In genomic region chr14:80150301-80150700, GRCh38 we compare ENCODE assay signal across 18 cellular contexts.
DNase-seq lines count a peak whose midpoint lies in the region; ATAC-seq and TF ChIP-seq lines count a peak whose summit lies in the region.
"Had no signal": no experiment of that assay in that cellular context is flagged by ENCODE, and none has a peak within 500 bp of the region (broad histone marks: within the 10 kb centered on the region; RNA-seq: fewer than 3 reads in every experiment).

No MANE protein-coding gene starts in this region.

- no peak overlapping the region for H2BK5ac ChIP-seq in IMR-90 (ENCODE audit: low read depth, low read length, poor library complexity, severe bottlenecking)

- no peak overlapping the region for H3K27ac ChIP-seq in IMR-90 (ENCODE audit: insufficient read depth, low read length)

- no peak overlapping the region for H4K8ac ChIP-seq in IMR-90 (ENCODE audit: low read depth in 2 of 2, low read length in 2 of 2)

- TF ChIP-seq RAD21 in IMR-90 (IDR thresholded peaks at IDR 0.05; ENCODE audit: low read length) = no peak

- no peaks in the 10 kb centered on the region for H3K79me1 ChIP-seq in IMR-90 (ENCODE audit: low read depth in 1 of 2, low read length in 2 of 2)

- CTCF ChIA-PET in IMR-90 (lab: Yijun Ruan, JAX) = no interaction called here

- H3K27ac Mint-ChIP-seq in activated T-helper 17 cell treated with anti-CD3 and anti-CD28 coated beads, Interleukin-2, amount 50 U/mL, for 72 hours = no peak overlapping the region
- H3K27ac Mint-ChIP-seq: CD4-positive, alpha-beta memory T cell; GM23338 had no signal

- no peak overlapping the region for H3K18ac ChIP-seq in IMR-90 (ENCODE audit: low read depth, low read length)

- H3K23ac ChIP-seq in IMR-90 (ENCODE audit: low read depth, low read length) = no peak overlapping the region

- no peaks in the 10 kb centered on the region for H3K36me3 ChIP-seq in IMR-90 (ENCODE audit: control insufficient read depth, insufficient read depth, low read length)

- H2BK120ac ChIP-seq in IMR-90 (ENCODE audit: low read depth, low read length) = no peak overlapping the region

- in situ Hi-C loops in IMR-90 (cut with MboI; ENCODE audit: low sequenced_read_pairs) = no loop called here

- no peak overlapping the region for H3K56ac ChIP-seq in IMR-90 (ENCODE audit: extremely low read depth, insufficient read depth, low read length)

- no CpG with 5 or more reads among the region's 1 CpG for WGBS in IMR-90 (ENCODE audit: extremely low coverage in 2 of 2, insufficient read length in 1 of 2), 2 experiments

- intact Hi-C loops in IMR-90 (cut with micrococcal nuclease) = no loop called here

- no peak overlapping the region for H2BK20ac ChIP-seq in IMR-90 (ENCODE audit: low read depth, low read length)

- TF ChIP-seq CTCF in IMR-90 (conservative IDR thresholded peaks at IDR 0.05; ENCODE audit: low read depth, low read length) = no peak

- H4K20me1 ChIP-seq in IMR-90 (ENCODE audit: insufficient read depth, low read length) = no peaks in the 10 kb centered on the region

- dilution Hi-C loops in IMR-90 (cut with HindIII; ENCODE audit: low sequenced_read_pairs, unreplicated experiment) = no loop called here

- DNase-seq in A172 (ENCODE audit: low spot score) (peak; percentile 54), IMR-90 (peak; percentile 23), glomerular visceral epithelial cell (ENCODE audit: extremely low spot score) (peak; percentile 25), NCI-H1417 treated with DMSO at 0.1 percent for 48 hours (lab: John Stamatoyannopoulos, UW) (no peak), OCI-M1 (lab: John Stamatoyannopoulos, UW) (no peak)
- DNase-seq in stimulated activated naive CD4-positive, alpha-beta T cell (lab: John Stamatoyannopoulos, UW) = no peak
- DNase-seq: 8988T; CD4-positive, alpha-beta memory T cell; NCI-H146; NCI-H2081; NCI-H510A treated with DMSO at 0.1 percent for 48 hours; NCI-H82; SHP77; SK-N-SH had no signal

- no peak overlapping the region for H4K91ac ChIP-seq in IMR-90 (ENCODE audit: insufficient read depth, low read depth, low read length)

- no peak overlapping the region for H3K14ac ChIP-seq in IMR-90 (replicated peaks; ENCODE audit: low read depth, low read length)

- no peak for ATAC-seq in IMR-90 (ENCODE audit: low read depth)
- peak; percentile 40 for ATAC-seq in activated T-helper 17 cell treated with anti-CD3 and anti-CD28 coated beads, Interleukin-2, amount 50 U/mL, for 72 hours (replicated peaks)
- ATAC-seq in HG02884 (IDR thresholded peaks at IDR 0.05; ENCODE audit: unreplicated experiment) = no peak
- ATAC-seq: GM23338, HCT116 had no signal

- no peaks in the 10 kb centered on the region for H3K9me3 ChIP-seq in IMR-90 (ENCODE audit: control insufficient read depth, insufficient read depth, low read length)
- H3K9me3 ChIP-seq: SK-N-SH had no signal

- H3K9me1 ChIP-seq in IMR-90 (ENCODE audit: insufficient read depth, low read length) = no peaks in the 10 kb centered on the region

- no peaks in the 10 kb centered on the region for H3K36me3 Mint-ChIP-seq in activated T-helper 17 cell treated with anti-CD3 and anti-CD28 coated beads, Interleukin-2, amount 50 U/mL, for 72 hours (ENCODE audit: low read depth)
- H3K36me3 Mint-ChIP-seq: CD4-positive, alpha-beta memory T cell had no signal

- H3K27me3 ChIP-seq in IMR-90 (ENCODE audit: control insufficient read depth, insufficient read depth, low read length) = no peaks in the 10 kb centered on the region

- no peak overlapping the region for H3K4me3 Mint-ChIP-seq in activated T-helper 17 cell treated with anti-CD3 and anti-CD28 coated beads, Interleukin-2, amount 50 U/mL, for 72 hours
- H3K4me3 Mint-ChIP-seq: CD4-positive, alpha-beta memory T cell; GM23338 had no signal

- H3K9me3 Mint-ChIP-seq in activated T-helper 17 cell treated with anti-CD3 and anti-CD28 coated beads, Interleukin-2, amount 50 U/mL, for 72 hours = peaks cover 8% of the 10 kb centered on the region
- H3K9me3 Mint-ChIP-seq: GM23338 had no signal

- H2AK9ac ChIP-seq in IMR-90 (replicated peaks; ENCODE audit: low read depth, low read length, poor library complexity) = no peak overlapping the region

- H3K4ac ChIP-seq in IMR-90 (ENCODE audit: low read depth, low read length) = no peak overlapping the region

- H3K27me3 Mint-ChIP-seq in activated T-helper 17 cell treated with anti-CD3 and anti-CD28 coated beads, Interleukin-2, amount 50 U/mL, for 72 hours = no peaks in the 10 kb centered on the region
- H3K27me3 Mint-ChIP-seq: CD4-positive, alpha-beta memory T cell had no signal

- no peak overlapping the region for H3K4me2 ChIP-seq in IMR-90 (ENCODE audit: low read depth, low read length)
- H3K4me2 ChIP-seq: GM23338, SK-N-SH had no signal

- POLR2A ChIA-PET in IMR-90 (lab: Charles Lee; ENCODE audit: unreplicated experiment) = no interaction called here

- no peaks in the 10 kb centered on the region for H3K4me1 Mint-ChIP-seq in activated T-helper 17 cell treated with anti-CD3 and anti-CD28 coated beads, Interleukin-2, amount 50 U/mL, for 72 hours
- H3K4me1 Mint-ChIP-seq: CD4-positive, alpha-beta memory T cell; GM23338 had no signal

- H3K4me1 ChIP-seq in IMR-90 (ENCODE audit: control insufficient read depth, insufficient read depth, low read length) = no peaks in the 10 kb centered on the region

- no TSS peak for BruUV-seq in IMR-90 (replicated peaks; lab: Mats Ljungman, UMichigan)

- no peak overlapping the region for H2AFZ ChIP-seq in IMR-90 (replicated peaks; ENCODE audit: low read length, poor library complexity)
- H2AFZ ChIP-seq: GM23338 had no signal

- no peak overlapping the region for H2BK15ac ChIP-seq in IMR-90 (ENCODE audit: low read depth, low read length)

- H2AK5ac ChIP-seq in IMR-90 (ENCODE audit: low read depth, low read length) = no peak overlapping the region

- TF ChIP-seq POLR2A in IMR-90 (IDR thresholded peaks at IDR 0.05; ENCODE audit: low read depth, low read length) = no peak

- H3K4me3 ChIP-seq in IMR-90 (ENCODE audit: insufficient read depth, low read depth, low read length) = no peak overlapping the region
- H3K4me3 ChIP-seq: GM23338 had no signal

- H4K5ac ChIP-seq in IMR-90 (ENCODE audit: low read depth, low read length) = no peak overlapping the region

- no peak overlapping the region for H3K9ac ChIP-seq in IMR-90 (ENCODE audit: low read depth, low read length)
- H3K9ac ChIP-seq: SK-N-SH had no signal

TF ChIP-seq in IMR-90, 13 proteins besides CTCF, POLR2A, EP300 and RAD21:
- TF ChIP-seq MAFK (IDR thresholded peaks at IDR 0.05; ENCODE audit: low read depth, low read length) (no peak), ELK1 (IDR thresholded peaks at IDR 0.05; ENCODE audit: borderline replicate concordance, low read depth, low read length) (no peak), MAZ (IDR thresholded peaks at IDR 0.05; ENCODE audit: borderline replicate concordance, low read depth, low read length) (no peak), CEBPB (IDR thresholded peaks at IDR 0.05; ENCODE audit: low read depth, low read length) (no peak), FOS (IDR thresholded peaks at IDR 0.05; ENCODE audit: low read depth, low read length) (no peak), BHLHE40 (IDR thresholded peaks at IDR 0.05; ENCODE audit: low read depth, low read length) (no peak), RCOR1 (IDR thresholded peaks at IDR 0.05; ENCODE audit: insufficient replicate concordance, low read length) (no peak), RFX5 (IDR thresholded peaks at IDR 0.05; ENCODE audit: low read depth, low read length) (no peak), USF2 (IDR thresholded peaks at IDR 0.05; ENCODE audit: low read depth, low read length) (no peak), SMC3 (IDR thresholded peaks at IDR 0.05; ENCODE audit: low read depth, low read length) (no peak), MXI1 (IDR thresholded peaks at IDR 0.05; ENCODE audit: borderline replicate concordance, low read depth, low read length) (no peak), NFE2L2 (IDR thresholded peaks at IDR 0.05; ENCODE audit: low read depth, low read length) (no peak), CHD1 (IDR thresholded peaks at IDR 0.05; ENCODE audit: low read depth, low read length) (no peak)
TF ChIP-seq in IMR-90: peak in this region for 0.

Comparison
In these comparisons a context has a peak if more than half of its experiments do, and no peak if none do; other contexts are left out.
1. DNase-seq: peak in A172 (single experiment), IMR-90 (single experiment) and glomerular visceral epithelial cell (single experiment); none in stimulated activated naive CD4-positive, alpha-beta T cell (0 of 6), NCI-H1417 treated with DMSO at 0.1 percent for 48 hours (single experiment) and OCI-M1 (single experiment).